8 cellular contexts compared by ENCODE assay signal in genomic region chr6:147222160-147222838, GRCh38. TPM values are rescaled to one million over a fixed set of nuclear protein-coding genes. Genes with fewer than 3 reads are reported as not detected.
A peak's percentile ranks its signal among the peaks of the same experiment; 100 is the strongest.
DNase-seq lines count a peak whose midpoint lies in the region; ATAC-seq and TF ChIP-seq lines count a peak whose summit lies in the region.

No MANE protein-coding gene starts in this region.

- ATAC-seq in HG03378 (IDR thresholded peaks at IDR 0.05; ENCODE audit: unreplicated experiment): peak; percentile 50
- no peak for ATAC-seq in stimulated activated naive CD8-positive, alpha-beta T cell treated with anti-CD3 and anti-CD28 coated beads, Interleukin-15, Interleukin-2, amounts not matched to agents 100 U/mL and 50 U/mL, for 24 hours

- H3K4me2 ChIP-seq in mesendoderm (ENCODE audit: low read length): no peak overlapping the region

- no peak overlapping the region for H3K9ac ChIP-seq in mesendoderm (ENCODE audit: low read length)

- no peak overlapping the region for H4K5ac ChIP-seq in mesendoderm (ENCODE audit: low read length)

- no CpG with 5 or more reads among the region's 4 CpGs for WGBS in mesendoderm (ENCODE audit: extremely low coverage, insufficient coverage, low lambda C conversion rate)

- peaks cover 0 to 6% (median 0%) of the 10 kb centered on the region in 5 experiments for H3K9me3 Mint-ChIP-seq in brain

- no peak overlapping the region for H4K8ac ChIP-seq in mesendoderm (ENCODE audit: low read depth, low read length)

- peak overlapping the region in 1 of 5 experiments; percentile 10 for H3K27ac Mint-ChIP-seq in brain

- no peaks in the 10 kb centered on the region for H3K36me3 ChIP-seq in mesendoderm (ENCODE audit: control insufficient read depth, insufficient read depth, low read length)

- H3K4ac ChIP-seq in mesendoderm (ENCODE audit: low read depth, low read length): no peak overlapping the region

- no peaks in the 10 kb centered on the region for H3K79me1 ChIP-seq in mesendoderm (ENCODE audit: low read length)

- no peak overlapping the region for H2BK15ac ChIP-seq in mesendoderm (replicated peaks; ENCODE audit: low read depth)

- no peak overlapping the region for H2BK5ac ChIP-seq in mesendoderm (ENCODE audit: low read length)

- H3K4me3 Mint-ChIP-seq in brain: no peak overlapping the region

- H2AK5ac ChIP-seq in mesendoderm (ENCODE audit: low read length): no peak overlapping the region

- no peak overlapping the region for H3K56ac ChIP-seq in mesendoderm (ENCODE audit: low read length)

- H3K18ac ChIP-seq in mesendoderm (ENCODE audit: low read length): no peak overlapping the region

- DNase-seq in GDM1 (lab: John Stamatoyannopoulos, UW): peak; percentile 32
- DNase-seq in mesendoderm: peak; percentile 48
- DNase-seq in posterior vena cava (ENCODE audit: low spot score): no peak
- DNase-seq in A172 (ENCODE audit: low spot score): no peak
- no peak for DNase-seq in NCI-H2029 treated with DMSO at 0.1 percent for 48 hours (lab: John Stamatoyannopoulos, UW)
- no peak for DNase-seq in stimulated activated naive CD8-positive, alpha-beta T cell treated with anti-CD3 and anti-CD28 coated beads, Interleukin-15, Interleukin-2, amounts not matched to agents 100 U/mL and 50 U/mL, for 24 hours

- H3K23ac ChIP-seq in mesendoderm (ENCODE audit: low read length): no peak overlapping the region

- H3K27me3 Mint-ChIP-seq in brain: no peaks in the 10 kb centered on the region

- H3K27me3 ChIP-seq in mesendoderm (ENCODE audit: insufficient read depth, low read length, poor library complexity): no peaks in the 10 kb centered on the region

- peaks cover 58% of the 10 kb centered on the region for H3K36me3 Mint-ChIP-seq in brain

- H3K4me1 Mint-ChIP-seq in brain: peaks cover 48% of the 10 kb centered on the region

- H3K79me2 ChIP-seq in mesendoderm (ENCODE audit: control insufficient read depth, insufficient read depth, low read length): no peaks in the 10 kb centered on the region

- no peak overlapping the region for H3K4me3 ChIP-seq in mesendoderm (ENCODE audit: low read length)

- peaks cover 3% of the 10 kb centered on the region for H3K4me1 ChIP-seq in mesendoderm (ENCODE audit: control insufficient read depth, low read depth, low read length)

- H3K27ac ChIP-seq in mesendoderm (ENCODE audit: low read depth, low read length): no peak overlapping the region

- H2BK120ac ChIP-seq in mesendoderm (ENCODE audit: low read depth, low read length): no peak overlapping the region

- intact Hi-C loops in posterior vena cava (cut with DNase I): no loop called here

- peak; percentile 40 to 57 for TF ChIP-seq CTCF in brain (conservative IDR thresholded peaks at IDR 0.05)

RNA-seq across cellular contexts. Expression of gene STXBP5, which starts 18.1 kb away (rescaled TPM):
- polyA plus RNA-seq in brain (ENCODE audit: insufficient read depth, low read depth, low replicate concordance): 4.6 TPM
- 5.5 TPM for polyA plus RNA-seq in mesendoderm (2013, experiment 1 of 2)
- polyA plus RNA-seq in mesendoderm (2013, experiment 2 of 2): 5.3 TPM
- 10 to 100 TPM; 21.6 to 30.0 TPM for total RNA-seq in posterior vena cava
- total RNA-seq in A172 (2014; rRNA removed; shearing (Covaris generic)): 37.6 and 39.3 TPM in 2 replicates

Comparison
In these comparisons a context has a peak if more than half of its experiments do, and no peak if none do; other contexts are left out.
1. DNase-seq: peak in GDM1 (single experiment) and mesendoderm (single experiment); none in posterior vena cava (single experiment), A172 (single experiment), NCI-H2029 treated with DMSO at 0.1 percent for 48 hours (single experiment) and stimulated activated naive CD8-positive, alpha-beta T cell treated with anti-CD3 and anti-CD28 coated beads, Interleukin-15, Interleukin-2, amounts not matched to agents 100 U/mL and 50 U/mL, for 24 hours (single experiment).